15 cellular contexts compared by ENCODE assay signal in the genomic region with DNA sequence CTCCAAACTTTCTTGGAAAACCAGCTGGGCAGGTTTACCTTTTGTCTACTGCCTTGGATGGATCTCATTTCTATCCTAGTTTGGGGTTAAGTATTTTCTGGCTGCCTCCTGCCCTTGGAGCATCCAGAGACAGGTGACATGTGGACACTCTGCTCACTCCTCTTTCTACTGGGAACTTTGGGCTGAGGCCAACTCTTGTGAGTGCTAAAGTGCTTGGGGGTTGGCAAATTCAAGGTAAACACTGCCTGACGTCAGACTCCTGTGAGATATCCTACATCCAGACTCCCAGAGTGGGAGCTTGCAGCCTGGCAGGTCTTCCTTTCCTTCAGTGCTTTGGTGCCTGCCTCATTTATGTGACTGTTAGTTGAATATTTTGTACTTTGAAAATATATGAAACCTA.
A peak's percentile ranks its signal among the peaks of the same experiment; 100 is the strongest.
DNase-seq lines count a peak whose midpoint lies in the region; ATAC-seq and TF ChIP-seq lines count a peak whose summit lies in the region.
"Had no signal": no experiment of that assay in that cellular context is flagged by ENCODE, and none has a peak within 500 bp of the region (broad histone marks: within the 10 kb centered on the region; RNA-seq: fewer than 3 reads in every experiment).

No MANE protein-coding gene starts in this region.

- intact Hi-C loops in mucosa of descending colon (cut with DNase I, micrococcal nuclease): no loop called here

- H3K4me1 ChIP-seq in mucosa of descending colon (ENCODE audit: low read depth): no peaks in the 10 kb centered on the region

- peak; percentile 41 for ATAC-seq in mucosa of descending colon
- ATAC-seq in GM18909 (IDR thresholded peaks at IDR 0.05; ENCODE audit: poor library complexity, unreplicated experiment): no peak
- ATAC-seq: activated T-cell treated with anti-CD3 and anti-CD28 coated beads, Interleukin-2, amount 50 U/mL, for 4 hours; HCT116; stimulated activated effector memory CD8-positive, alpha-beta T cell treated with anti-CD3 and anti-CD28 coated beads, Interleukin-12 subunit alpha, Interleukin-12 subunit beta, amount 100 ng/mL, for 72 hours had no signal

- no peaks in the 10 kb centered on the region for H3K9me3 ChIP-seq in mucosa of descending colon
- H3K9me3 ChIP-seq: SJSA1, transverse colon had no signal

- no peak overlapping the region for H3K4me3 ChIP-seq in mucosa of descending colon
- H3K4me3 ChIP-seq: SJSA1, smooth muscle cell, transverse colon had no signal

- no peaks in the 10 kb centered on the region for H3K36me3 ChIP-seq in mucosa of descending colon (ENCODE audit: low read depth)
- H3K36me3 ChIP-seq: SJSA1, transverse colon had no signal

- no peak for TF ChIP-seq CTCF in mucosa of descending colon (IDR thresholded peaks at IDR 0.05)

- DNase-seq in NCI-H345 (lab: John Stamatoyannopoulos, UW) (peak; percentile 50), NCI-H345 treated with DMSO at 0.1 percent for 48 hours (lab: John Stamatoyannopoulos, UW; ENCODE audit: unreplicated experiment) (no peak), NCI-H1092 treated with DMSO at 0.1 percent for 48 hours (lab: John Stamatoyannopoulos, UW) (peak; percentile 60), NCI-H748 (lab: John Stamatoyannopoulos, UW; ENCODE audit: unreplicated experiment) (peak; percentile 68), mucosa of descending colon (no peak), amygdala (lab: John Stamatoyannopoulos, UW) (no peak), SK-N-DZ (ENCODE audit: low spot score) (no peak)
- DNase-seq: activated T-cell treated with anti-CD3 and anti-CD28 coated beads, Interleukin-2, amount 50 U/mL, for 4 hours; effector memory CD4-positive, alpha-beta T cell; transverse colon had no signal

Comparison
In these comparisons a context has a peak if more than half of its experiments do, and no peak if none do; other contexts are left out.
1. DNase-seq: peak in NCI-H345 (single experiment), NCI-H1092 treated with DMSO at 0.1 percent for 48 hours (single experiment) and NCI-H748 (single experiment); none in NCI-H345 treated with DMSO at 0.1 percent for 48 hours (single experiment), mucosa of descending colon (0 of 3), amygdala (0 of 56) and SK-N-DZ (single experiment).